ENCODE assay signal across 13 cellular contexts in the genomic region with DNA sequence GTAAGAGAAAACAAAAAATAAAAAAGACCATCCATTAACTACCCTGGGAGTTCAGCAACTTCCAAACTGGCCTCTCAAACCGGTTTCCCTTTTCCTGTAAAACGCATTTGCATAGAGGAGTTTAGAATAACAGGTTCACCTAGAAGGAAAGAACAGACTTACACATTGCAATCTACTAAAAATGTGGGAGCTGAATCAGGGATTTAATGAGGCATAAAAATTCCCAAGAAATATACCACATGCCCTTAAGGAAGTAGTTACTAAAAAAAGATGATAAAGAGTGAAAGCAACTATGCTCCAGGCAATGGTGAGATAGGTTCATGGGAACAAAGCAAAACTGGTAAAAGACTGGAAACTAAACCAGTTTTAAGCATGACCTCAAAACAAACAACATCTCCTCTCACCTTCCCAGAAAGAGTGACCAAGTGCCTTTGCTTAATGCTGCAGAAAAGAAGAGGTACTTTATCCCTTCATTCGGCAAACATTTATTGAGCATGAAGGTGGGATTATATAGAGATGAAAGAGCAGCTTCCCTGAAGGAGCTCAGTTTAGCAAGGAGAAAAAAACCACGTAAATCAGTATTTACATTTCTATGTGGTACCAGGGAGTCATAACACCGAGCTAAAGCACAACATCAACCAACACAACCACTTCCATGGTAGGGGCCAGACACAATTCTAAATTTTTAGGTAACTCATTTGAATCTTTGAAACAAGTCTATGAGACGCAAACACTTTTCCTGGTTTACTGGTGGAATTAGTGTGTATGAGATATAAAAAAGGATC.
DNase-seq lines count a peak whose midpoint lies in the region; ATAC-seq, FAIRE-seq and TF ChIP-seq lines count a peak whose summit lies in the region.
"Had no signal": no experiment of that assay in that cellular context is flagged by ENCODE, and none has a peak within 500 bp of the region (broad histone marks: within the 10 kb centered on the region; RNA-seq: fewer than 3 reads in every experiment).

No MANE protein-coding gene starts in this region.

- H3K9me3 Mint-ChIP-seq in activated CD8-positive, alpha-beta memory T cell treated with anti-CD3 and anti-CD28 coated beads, Interleukin-2, amount 10 ng/mL, durations not matched to agents 7 days and 5 days (ENCODE audit: low read depth), result peaks cover 2% of the 10 kb centered on the region
- H3K9me3 Mint-ChIP-seq in T-helper 2 cell treated with Interferon-gamma antibody and Interleukin-4, amounts not matched to agents 5 μg/mL and 100 μg/mL, for 36 hours, result peaks cover 5% of the 10 kb centered on the region
- H3K9me3 Mint-ChIP-seq in type B pancreatic cell, result no peaks in the 10 kb centered on the region

- H3K27ac Mint-ChIP-seq in activated CD8-positive, alpha-beta memory T cell treated with anti-CD3 and anti-CD28 coated beads, Interleukin-2, amount 10 ng/mL, durations not matched to agents 7 days and 5 days, result peak overlapping the region; percentile 73
- H3K27ac Mint-ChIP-seq in T-helper 2 cell treated with Interferon-gamma antibody and Interleukin-4, amounts not matched to agents 5 μg/mL and 100 μg/mL, for 36 hours, result no peak overlapping the region
- H3K27ac Mint-ChIP-seq in type B pancreatic cell, result peak overlapping the region; percentile 87

- TF ChIP-seq CTCF in type B pancreatic cell (conservative IDR thresholded peaks at IDR 0.05), result no peak

- peaks cover 15% of the 10 kb centered on the region for H3K36me3 Mint-ChIP-seq in activated CD8-positive, alpha-beta memory T cell treated with anti-CD3 and anti-CD28 coated beads, Interleukin-2, amount 10 ng/mL, durations not matched to agents 7 days and 5 days
- H3K36me3 Mint-ChIP-seq in T-helper 2 cell treated with Interferon-gamma antibody and Interleukin-4, amounts not matched to agents 5 μg/mL and 100 μg/mL, for 36 hours (ENCODE audit: low read depth), result no peaks in the 10 kb centered on the region
- H3K36me3 Mint-ChIP-seq in type B pancreatic cell, result no peaks in the 10 kb centered on the region

- no peaks in the 10 kb centered on the region for H3K27me3 Mint-ChIP-seq in activated CD8-positive, alpha-beta memory T cell treated with anti-CD3 and anti-CD28 coated beads, Interleukin-2, amount 10 ng/mL, durations not matched to agents 7 days and 5 days
- H3K27me3 Mint-ChIP-seq in T-helper 2 cell treated with Interferon-gamma antibody and Interleukin-4, amounts not matched to agents 5 μg/mL and 100 μg/mL, for 36 hours (ENCODE audit: low read depth), result peaks cover 2% of the 10 kb centered on the region
- no peaks in the 10 kb centered on the region for H3K27me3 Mint-ChIP-seq in type B pancreatic cell

- no peak overlapping the region for H3K4me3 Mint-ChIP-seq in activated CD8-positive, alpha-beta memory T cell treated with anti-CD3 and anti-CD28 coated beads, Interleukin-2, amount 10 ng/mL, durations not matched to agents 7 days and 5 days
- H3K4me3 Mint-ChIP-seq in T-helper 2 cell treated with Interferon-gamma antibody and Interleukin-4, amounts not matched to agents 5 μg/mL and 100 μg/mL, for 36 hours, result peak overlapping the region; percentile 35
- H3K4me3 Mint-ChIP-seq in type B pancreatic cell, result peak overlapping the region; percentile 55

- peaks cover 52% of the 10 kb centered on the region for H3K4me1 Mint-ChIP-seq in activated CD8-positive, alpha-beta memory T cell treated with anti-CD3 and anti-CD28 coated beads, Interleukin-2, amount 10 ng/mL, durations not matched to agents 7 days and 5 days
- peaks cover 54% of the 10 kb centered on the region for H3K4me1 Mint-ChIP-seq in T-helper 2 cell treated with Interferon-gamma antibody and Interleukin-4, amounts not matched to agents 5 μg/mL and 100 μg/mL, for 36 hours (ENCODE audit: low read depth)
- H3K4me1 Mint-ChIP-seq in type B pancreatic cell (ENCODE audit: unreplicated experiment), result peaks cover 19% of the 10 kb centered on the region

- peak; percentile 24 for FAIRE-seq in islet of Langerhans (lab: Jason Lieb, UNC)

- CTCF ChIA-PET in activated CD8-positive, alpha-beta memory T cell treated with anti-CD3 and anti-CD28 coated beads, Interleukin-2, amount 10 ng/mL, durations not matched to agents 7 days and 5 days (lab: Charles Lee), result interaction anchor here (1.0 to 1.2 kb wide), 4 partner anchors 11 to 37 kb away, joined by 3 to 4 read pairs (median 3); no protein-coding TSS in a partner anchor

- ATAC-seq in activated CD8-positive, alpha-beta memory T cell treated with anti-CD3 and anti-CD28 coated beads, Interleukin-2, amount 10 ng/mL, durations not matched to agents 7 days and 5 days, result no peak
- ATAC-seq in GM21381 (IDR thresholded peaks at IDR 0.05; ENCODE audit: unreplicated experiment), result no peak
- no peak for ATAC-seq in HG03439 (IDR thresholded peaks at IDR 0.05; ENCODE audit: unreplicated experiment)

- no peak for DNase-seq in activated CD8-positive, alpha-beta memory T cell treated with anti-CD3 and anti-CD28 coated beads, Interleukin-2, amount 10 ng/mL, durations not matched to agents 7 days and 5 days
- DNase-seq in activated CD8-positive, alpha-beta memory T cell treated with anti-CD3 and anti-CD28 coated beads for 24 hours, result no peak
- DNase-seq in T-helper 2 cell treated with Interferon-gamma antibody and Interleukin-4, amounts not matched to agents 5 μg/mL and 100 μg/mL, for 36 hours (ENCODE audit: low spot score), result no peak
- DNase-seq in type B pancreatic cell (ENCODE audit: extremely low spot score, unreplicated experiment), result no peak
- no peak for DNase-seq in stimulated activated CD4-positive, alpha-beta T cell treated with anti-CD3 and anti-CD28 coated beads, Interleukin-15, amount 100 ng/mL, for 24 hours
- DNase-seq: foreskin melanocyte; NCI-H2029; right lobe of liver; stimulated activated naive CD4-positive, alpha-beta T cell treated with Interleukin-2 at 50 U/mL for 16 hours; T1000 had no signal
